1 cellular context compared by ENCODE assay signal in the genomic region with DNA sequence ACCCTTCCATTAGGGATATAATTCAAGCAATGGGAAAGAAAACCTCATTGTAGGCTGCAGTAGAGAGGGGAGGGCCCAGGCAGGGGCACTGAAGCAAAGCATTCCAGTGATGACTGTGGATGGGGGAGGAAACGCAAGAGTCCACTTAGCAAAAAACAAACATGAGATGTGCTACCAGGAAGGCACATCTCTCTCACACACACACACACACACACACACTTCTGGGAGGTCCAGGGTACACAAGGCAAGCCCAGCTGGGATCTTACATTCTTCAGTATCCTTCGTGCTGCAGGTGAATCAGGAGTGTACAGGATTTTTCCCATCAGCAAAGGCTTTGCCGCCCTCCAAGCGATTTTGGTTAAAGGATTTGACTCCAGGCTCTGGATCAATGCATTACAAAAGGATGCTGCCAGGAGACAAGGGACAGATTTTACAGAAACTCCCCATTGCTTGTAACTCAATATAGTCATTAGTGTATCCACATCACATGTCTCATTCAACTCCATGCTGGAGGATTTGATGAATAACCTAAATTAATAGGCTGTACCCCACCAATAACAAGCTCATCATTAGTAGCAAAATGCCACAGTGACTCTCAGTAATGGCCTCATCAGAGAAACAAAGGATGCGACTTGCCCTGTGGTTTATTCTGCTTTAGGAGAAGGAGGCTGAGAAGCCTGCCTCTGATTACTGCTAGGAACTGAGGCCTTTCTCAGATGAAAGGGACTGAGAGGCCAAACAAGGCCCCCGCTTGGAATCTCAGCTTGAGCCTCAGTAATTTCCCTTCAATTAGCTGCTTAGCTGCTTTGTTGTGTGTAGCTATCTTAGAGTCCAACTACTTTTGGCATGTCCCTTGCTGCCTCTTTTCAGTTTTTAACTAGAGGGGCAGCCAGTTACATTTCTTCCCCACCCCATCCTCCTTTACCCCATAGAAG.
TF ChIP-seq lines count a peak whose summit lies in the region.

No MANE protein-coding gene starts in this region.

TF ChIP-seq in HepG2, 621 proteins besides CTCF, POLR2A, EP300 and RAD21 (continued from another document):
- TF ChIP-seq MXD1 (CRISPR knock-in tag; IDR thresholded peaks at IDR 0.05) (no peak), ZNF30 (CRISPR knock-in tag; IDR thresholded peaks at IDR 0.05) (no peak), MEF2D (CRISPR knock-in tag; IDR thresholded peaks at IDR 0.05) (no peak), ZNF614 (CRISPR knock-in tag; IDR thresholded peaks at IDR 0.05; ENCODE audit: borderline replicate concordance) (peak; percentile 68; the same call in 1 of the 2 replicates), SALL1 (CRISPR knock-in tag; IDR thresholded peaks at IDR 0.05) (peak; percentile 79), HNF4G (IDR thresholded peaks at IDR 0.05; ENCODE audit: borderline replicate concordance, low read depth, low read length) (no peak), HNF4G (CRISPR knock-in tag; IDR thresholded peaks at IDR 0.05; ENCODE audit: borderline replicate concordance, low read depth) (0 out of 2 replicates have a peak, but pooled peaks have one; percentile 17), JUNB (CRISPR knock-in tag; IDR thresholded peaks at IDR 0.05; ENCODE audit: borderline replicate concordance) (no peak), HNF1B (CRISPR knock-in tag; IDR thresholded peaks at IDR 0.05) (peak; percentile 20; the same call in 1 of the 2 replicates), PRDM10 (CRISPR knock-in tag; IDR thresholded peaks at IDR 0.05; ENCODE audit: low read depth) (0 out of 2 replicates have a peak, but pooled peaks have one; percentile 18), FOXO1 (CRISPR knock-in tag; IDR thresholded peaks at IDR 0.05) (peak; percentile 71), KDM1A (CRISPR knock-in tag; IDR thresholded peaks at IDR 0.05) (0 out of 2 replicates have a peak, but pooled peaks have one; percentile 12), NCOA2 (CRISPR knock-in tag; IDR thresholded peaks at IDR 0.05) (peak; percentile 56), POGZ (CRISPR knock-in tag; IDR thresholded peaks at IDR 0.05) (peak; percentile 56), MTF2 (CRISPR knock-in tag; IDR thresholded peaks at IDR 0.05; ENCODE audit: borderline replicate concordance) (no peak), PPARG (CRISPR knock-in tag; conservative IDR thresholded peaks at IDR 0.05) (peak; percentile 46; the same call in 1 of the 2 replicates), FOSL2 (CRISPR knock-in tag; IDR thresholded peaks at IDR 0.05) (peak; percentile 50; the same call in 1 of the 2 replicates), MBD4 (IDR thresholded peaks at IDR 0.05; ENCODE audit: borderline replicate concordance, low read length) (no peak)
- TF ChIP-seq, protein P1, sequence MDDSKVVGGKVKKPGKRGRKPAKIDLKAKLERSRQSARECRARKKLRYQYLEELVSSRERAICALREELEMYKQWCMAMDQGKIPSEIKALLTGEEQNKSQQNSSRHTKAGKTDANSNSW (CRISPR knock-in tag; IDR thresholded peaks at IDR 0.05; ENCODE audit: borderline replicate concordance): no peak
- TF ChIP-seq, protein P2, sequence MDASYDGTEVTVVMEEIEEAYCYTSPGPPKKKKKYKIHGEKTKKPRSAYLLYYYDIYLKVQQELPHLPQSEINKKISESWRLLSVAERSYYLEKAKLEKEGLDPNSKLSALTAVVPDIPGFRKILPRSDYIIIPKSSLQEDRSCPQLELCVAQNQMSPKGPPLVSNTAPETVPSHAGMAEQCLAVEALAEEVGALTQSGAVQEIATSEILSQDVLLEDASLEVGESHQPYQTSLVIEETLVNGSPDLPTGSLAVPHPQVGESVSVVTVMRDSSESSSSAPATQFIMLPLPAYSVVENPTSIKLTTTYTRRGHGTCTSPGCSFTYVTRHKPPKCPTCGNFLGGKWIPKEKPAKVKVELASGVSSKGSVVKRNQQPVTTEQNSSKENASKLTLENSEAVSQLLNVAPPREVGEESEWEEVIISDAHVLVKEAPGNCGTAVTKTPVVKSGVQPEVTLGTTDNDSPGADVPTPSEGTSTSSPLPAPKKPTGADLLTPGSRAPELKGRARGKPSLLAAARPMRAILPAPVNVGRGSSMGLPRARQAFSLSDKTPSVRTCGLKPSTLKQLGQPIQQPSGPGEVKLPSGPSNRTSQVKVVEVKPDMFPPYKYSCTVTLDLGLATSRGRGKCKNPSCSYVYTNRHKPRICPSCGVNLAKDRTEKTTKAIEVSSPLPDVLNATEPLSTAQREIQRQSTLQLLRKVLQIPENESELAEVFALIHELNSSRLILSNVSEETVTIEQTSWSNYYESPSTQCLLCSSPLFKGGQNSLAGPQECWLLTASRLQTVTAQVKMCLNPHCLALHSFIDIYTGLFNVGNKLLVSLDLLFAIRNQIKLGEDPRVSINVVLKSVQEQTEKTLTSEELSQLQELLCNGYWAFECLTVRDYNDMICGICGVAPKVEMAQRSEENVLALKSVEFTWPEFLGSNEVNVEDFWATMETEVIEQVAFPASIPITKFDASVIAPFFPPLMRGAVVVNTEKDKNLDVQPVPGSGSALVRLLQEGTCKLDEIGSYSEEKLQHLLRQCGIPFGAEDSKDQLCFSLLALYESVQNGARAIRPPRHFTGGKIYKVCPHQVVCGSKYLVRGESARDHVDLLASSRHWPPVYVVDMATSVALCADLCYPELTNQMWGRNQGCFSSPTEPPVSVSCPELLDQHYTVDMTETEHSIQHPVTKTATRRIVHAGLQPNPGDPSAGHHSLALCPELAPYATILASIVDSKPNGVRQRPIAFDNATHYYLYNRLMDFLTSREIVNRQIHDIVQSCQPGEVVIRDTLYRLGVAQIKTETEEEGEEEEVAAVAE (CRISPR knock-in tag; IDR thresholded peaks at IDR 0.05; ENCODE audit: borderline replicate concordance): no peak
- TF ChIP-seq, protein P3, sequence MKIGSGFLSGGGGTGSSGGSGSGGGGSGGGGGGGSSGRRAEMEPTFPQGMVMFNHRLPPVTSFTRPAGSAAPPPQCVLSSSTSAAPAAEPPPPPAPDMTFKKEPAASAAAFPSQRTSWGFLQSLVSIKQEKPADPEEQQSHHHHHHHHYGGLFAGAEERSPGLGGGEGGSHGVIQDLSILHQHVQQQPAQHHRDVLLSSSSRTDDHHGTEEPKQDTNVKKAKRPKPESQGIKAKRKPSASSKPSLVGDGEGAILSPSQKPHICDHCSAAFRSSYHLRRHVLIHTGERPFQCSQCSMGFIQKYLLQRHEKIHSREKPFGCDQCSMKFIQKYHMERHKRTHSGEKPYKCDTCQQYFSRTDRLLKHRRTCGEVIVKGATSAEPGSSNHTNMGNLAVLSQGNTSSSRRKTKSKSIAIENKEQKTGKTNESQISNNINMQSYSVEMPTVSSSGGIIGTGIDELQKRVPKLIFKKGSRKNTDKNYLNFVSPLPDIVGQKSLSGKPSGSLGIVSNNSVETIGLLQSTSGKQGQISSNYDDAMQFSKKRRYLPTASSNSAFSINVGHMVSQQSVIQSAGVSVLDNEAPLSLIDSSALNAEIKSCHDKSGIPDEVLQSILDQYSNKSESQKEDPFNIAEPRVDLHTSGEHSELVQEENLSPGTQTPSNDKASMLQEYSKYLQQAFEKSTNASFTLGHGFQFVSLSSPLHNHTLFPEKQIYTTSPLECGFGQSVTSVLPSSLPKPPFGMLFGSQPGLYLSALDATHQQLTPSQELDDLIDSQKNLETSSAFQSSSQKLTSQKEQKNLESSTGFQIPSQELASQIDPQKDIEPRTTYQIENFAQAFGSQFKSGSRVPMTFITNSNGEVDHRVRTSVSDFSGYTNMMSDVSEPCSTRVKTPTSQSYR (CRISPR knock-in tag; IDR thresholded peaks at IDR 0.05; ENCODE audit: borderline replicate concordance): peak; percentile 80; the same call in 1 of the 2 replicates
TF ChIP-seq in HepG2: peak in this region for 55.
